In genomic region chr3:44712455-44713075, GRCh38 we compare ENCODE assay signal across 8 cellular contexts. TPM values are rescaled to one million over a fixed set of nuclear protein-coding genes. Genes with fewer than 3 reads are reported as not detected.
A peak's percentile ranks its signal among the peaks of the same experiment; 100 is the strongest.
DNase-seq lines count a peak whose midpoint lies in the region; ATAC-seq and TF ChIP-seq lines count a peak whose summit lies in the region.

Gene ZNF502 (plus strand): TSS chr3:44712660. CDS start chr3:44720262, 7,602 bp downstream.

- peak within 1 kb of the TSS in 7 of 8 donors; percentile 68 to 79 (median 72) for H3K27ac ChIP-seq in spleen

- H3K27me3 ChIP-seq in spleen (replicated peaks in 1 of 7) = peaks cover 0 to 21% (median 0%) of the 10 kb centered on the region in 7 donors

- peaks cover 9 to 89% (median 65%) of the 10 kb centered on the region in 8 donors for H3K9me3 ChIP-seq in spleen

- ATAC-seq in HG02678 (IDR thresholded peaks at IDR 0.05; ENCODE audit: unreplicated experiment) = no peak
- no peak for ATAC-seq in HG03460 (IDR thresholded peaks at IDR 0.05; ENCODE audit: unreplicated experiment)

- no peak for TF ChIP-seq POLR2A in spleen (IDR thresholded peaks at IDR 0.05)

- peak in 8 of 11 experiments; percentile 5 to 47 (median 33) for TF ChIP-seq CTCF in spleen (IDR thresholded peaks at IDR 0.05 in 8 of 11, conservative IDR thresholded peaks at IDR 0.05 in 3 of 11)

- intact Hi-C loops in spleen (cut with DNase I; ENCODE audit: low total_unique reads) = no loop called here

- peaks cover 3 to 7% (median 6%) of the 10 kb centered on the region in 3 donors for H3K27me3 Mint-ChIP-seq in immature natural killer cell (ENCODE audit: low read depth in 3 of 3)

- H3K9me3 Mint-ChIP-seq in immature natural killer cell = peaks cover 25 to 46% (median 35%) of the 10 kb centered on the region in 6 donors

- whole genome bisulfite sequencing in spleen, 5 donors = 3 to 5% (median 4%) methylated on average over 33 to 36 of the region's 36 CpGs

- DNase-seq in COLO829 (ENCODE audit: low spot score) (peak; percentile 71), NCI-H1092 (lab: John Stamatoyannopoulos, UW) (peak; percentile 73), cerebellum (ENCODE audit: low spot score) (peak; percentile 93), immature natural killer cell (peak; percentile 65 to 73 (median 71)), spleen (peak; percentile 89)
- peak; percentile 22 to 43 for DNase-seq in activated CD4-positive, alpha-beta T cell treated with anti-CD3 and anti-CD28 coated beads for 24 hours (ENCODE audit: low read depth in 2 of 2)

- peaks cover 14 to 44% (median 44%) of the 10 kb centered on the region in 3 donors for H3K36me3 Mint-ChIP-seq in immature natural killer cell

- peak within 1 kb of the TSS; percentile 41 to 89 (median 72) for H3K4me3 ChIP-seq in spleen

- peaks cover 17% of the 10 kb centered on the region in 2 donors for H3K4me1 Mint-ChIP-seq in immature natural killer cell

- peak within 1 kb of the TSS; percentile 62 to 90 (median 78) for H3K27ac Mint-ChIP-seq in immature natural killer cell

- peaks cover 0 to 11% (median 6%) of the 10 kb centered on the region in 6 donors for H3K4me1 ChIP-seq in spleen

- peaks cover 0 to 27% (median 4%) of the 10 kb centered on the region in 6 donors for H3K36me3 ChIP-seq in spleen

- H3K4me3 Mint-ChIP-seq in immature natural killer cell = peak within 1 kb of the TSS; percentile 88 to 95 (median 95)

RNA-seq across cellular contexts. Expression of gene ZNF502, which starts in this region (rescaled TPM):
- total RNA-seq in cerebellum = 11.6 TPM
- polyA plus RNA-seq in immature natural killer cell = 1 to 10 TPM; 3.3 to 3.6 (median 3.6) TPM
- 1 to 10 TPM; 3.2 to 5.9 (median 4.9) TPM for total RNA-seq in spleen
- 1 to 10 TPM; 2.8 to 3.6 (median 3.6) TPM for polyA plus RNA-seq in spleen

Comparison
In these comparisons a context has a peak if more than half of its experiments do, and no peak if none do; other contexts are left out.
1. DNase-seq: peak in every context shown above with its lines; median percentile 93 in cerebellum; 89 in spleen; 73 in NCI-H1092; 71 in COLO829; 71 in immature natural killer cell; 32 in activated CD4-positive, alpha-beta T cell treated with anti-CD3 and anti-CD28 coated beads for 24 hours.